In genomic region chr17:35889818-35890773, GRCh38 we compare ENCODE assay signal across 8 cellular contexts. TPM values are rescaled to one million over a fixed set of nuclear protein-coding genes. Genes with fewer than 3 reads are reported as not detected.
A peak's percentile ranks its signal among the peaks of the same experiment; 100 is the strongest.
DNase-seq lines count a peak whose midpoint lies in the region; ATAC-seq, FAIRE-seq and TF ChIP-seq lines count a peak whose summit lies in the region.

No MANE protein-coding gene starts in this region.

- no peak overlapping the region for H3K9ac ChIP-seq in keratinocyte (ENCODE audit: control insufficient read depth, extremely low read depth, insufficient read depth, low read length)

- no peaks in the 10 kb centered on the region for H3K36me3 ChIP-seq in ACC112 (ENCODE audit: insufficient read depth, low read length)
- no peaks in the 10 kb centered on the region for H3K36me3 ChIP-seq in HEK293 (ENCODE audit: control insufficient read depth in 2 of 2, insufficient read depth in 1 of 2, low read length in 2 of 2)
- H3K36me3 ChIP-seq in keratinocyte (ENCODE audit: control insufficient read depth in 2 of 2, extremely low read depth in 1 of 2, insufficient read depth in 2 of 2, low read length in 2 of 2) = no peaks in the 10 kb centered on the region
- no peaks in the 10 kb centered on the region for H3K36me3 ChIP-seq in vagina

- dilution Hi-C loops in keratinocyte (cut with MboI; ENCODE audit: extremely low pct_ligation_motif_present, low sequenced_read_pairs) = no loop called here

- H3K9me1 ChIP-seq in keratinocyte (ENCODE audit: control insufficient read depth, extremely low read depth, insufficient read depth, low read length) = no peaks in the 10 kb centered on the region

- peaks cover 4% of the 10 kb centered on the region for H3K9me3 Mint-ChIP-seq in activated T-helper 1 cell treated with anti-CD3 and anti-CD28 coated beads, Interleukin-12 subunit alpha, Interleukin-12 subunit beta, Interleukin-2, Interleukin-4 antibody, amounts not matched to agents 30 ng/mL and 10 ng/mL and 1 ng/mL, durations not matched to agents 14 hours and 24 hours and 36 hours

- H3K27ac ChIP-seq in ACC112 (ENCODE audit: low read depth, low read length) = peak overlapping the region; percentile 67
- H3K27ac ChIP-seq in HEK293 (ENCODE audit: extremely low read depth, low read depth, low read length) = peak overlapping the region; percentile 46; the same call in 1 of the 2 replicates
- no peak overlapping the region for H3K27ac ChIP-seq in keratinocyte (ENCODE audit: control insufficient read depth, insufficient read depth, low read length)
- no peak overlapping the region for H3K27ac ChIP-seq in vagina

- DNase-seq in activated T-helper 1 cell treated with anti-CD3 and anti-CD28 coated beads, Interleukin-12 subunit alpha, Interleukin-12 subunit beta, Interleukin-2, Interleukin-4 antibody, amounts not matched to agents 30 ng/mL and 10 ng/mL and 1 ng/mL, durations not matched to agents 14 hours and 24 hours and 36 hours (ENCODE audit: low spot score) = no peak
- no peak for DNase-seq in keratinocyte (ENCODE audit: low read depth, low spot score)
- DNase-seq in vagina (ENCODE audit: extremely low spot score in 2 of 2) = no peak
- DNase-seq in effector CD8-positive, alpha-beta T cell (lab: John Stamatoyannopoulos, UW) = no peak
- DNase-seq in SHP77 treated with DMSO at 0.1 percent for 48 hours (lab: John Stamatoyannopoulos, UW) = no peak

- peak overlapping the region; percentile 94 for H3K27ac Mint-ChIP-seq in activated T-helper 1 cell treated with anti-CD3 and anti-CD28 coated beads, Interleukin-12 subunit alpha, Interleukin-12 subunit beta, Interleukin-2, Interleukin-4 antibody, amounts not matched to agents 30 ng/mL and 10 ng/mL and 1 ng/mL, durations not matched to agents 14 hours and 24 hours and 36 hours

- H3K4me3 ChIP-seq in ACC112 (ENCODE audit: low read depth, low read length) = peak overlapping the region; percentile 23; the same call in 1 of the 2 replicates
- no peak overlapping the region for H3K4me3 ChIP-seq in HEK293 (ENCODE audit: low read depth, low read length)
- no peak overlapping the region for H3K4me3 ChIP-seq in keratinocyte (ENCODE audit: control insufficient read depth in 2 of 3, extremely low read depth in 1 of 3, insufficient read depth in 2 of 3, low read depth in 1 of 3, low read length in 3 of 3)
- no peak overlapping the region for H3K4me3 ChIP-seq in vagina

- no peaks in the 10 kb centered on the region for H3K27me3 Mint-ChIP-seq in activated T-helper 1 cell treated with anti-CD3 and anti-CD28 coated beads, Interleukin-12 subunit alpha, Interleukin-12 subunit beta, Interleukin-2, Interleukin-4 antibody, amounts not matched to agents 30 ng/mL and 10 ng/mL and 1 ng/mL, durations not matched to agents 14 hours and 24 hours and 36 hours (ENCODE audit: insufficient read depth)

- POLR2A ChIA-PET in HEK293 (lab: Yijun Ruan, JAX) = interaction anchor here (1.1 kb wide), 1 partner anchor 81 kb away, joined by 3 read pairs; the partner anchor contains the start of gene TAF15

- no peak for TF ChIP-seq POLR2A in vagina (IDR thresholded peaks at IDR 0.05)

- H3K79me2 ChIP-seq in ACC112 (ENCODE audit: control insufficient read depth, insufficient read depth, low read length, unreplicated experiment) (no peaks in the 10 kb centered on the region), keratinocyte (ENCODE audit: control insufficient read depth, insufficient read depth, low read length) (no peaks in the 10 kb centered on the region)

- no peak for ATAC-seq in GM19395 (IDR thresholded peaks at IDR 0.05; ENCODE audit: unreplicated experiment)

- CTCF ChIA-PET in HEK293 (lab: Yijun Ruan, JAX) = interaction anchor here (0.9 to 1.4 kb wide), 4 partner anchors 14 to 260 kb away, joined by 3 to 4 read pairs (median 3); no protein-coding TSS in a partner anchor

- peak overlapping the region; percentile 70 for H2AFZ ChIP-seq in ACC112 (ENCODE audit: low read length, unreplicated experiment)
- H2AFZ ChIP-seq in keratinocyte (ENCODE audit: control insufficient read depth, low read length) = peak overlapping the region; percentile 17

- H3K4me2 ChIP-seq in keratinocyte (ENCODE audit: control insufficient read depth, extremely low read depth, insufficient read depth, low read depth, low read length) = peak overlapping the region; percentile 6

- TF ChIP-seq CTCF in HEK293 (tag by site-specific recombination; IDR thresholded peaks at IDR 0.05) = no peak
- TF ChIP-seq CTCF in keratinocyte (optimal IDR thresholded peaks at IDR 0.05 in 1 of 3, IDR thresholded peaks at IDR 0.05 in 1 of 3, conservative IDR thresholded peaks at IDR 0.05 in 1 of 3; ENCODE audit: extremely low read depth in 1 of 3, insufficient read depth in 2 of 3, low read length in 3 of 3) = no peak
- no peak for TF ChIP-seq CTCF in vagina (IDR thresholded peaks at IDR 0.05)

- peaks cover 25% of the 10 kb centered on the region for H3K4me1 ChIP-seq in ACC112 (ENCODE audit: control insufficient read depth, insufficient read depth, low read length, unreplicated experiment)
- H3K4me1 ChIP-seq in HEK293 (ENCODE audit: control insufficient read depth, insufficient read depth, low read length) = peaks cover 13% of the 10 kb centered on the region
- H3K4me1 ChIP-seq in keratinocyte (ENCODE audit: control insufficient read depth, extremely low read depth, insufficient read depth, low read length) = peaks cover 7% of the 10 kb centered on the region
- H3K4me1 ChIP-seq in vagina = no peaks in the 10 kb centered on the region

- FAIRE-seq in keratinocyte (lab: Jason Lieb, UNC) = no peak

- intact Hi-C loops in activated T-helper 1 cell treated with anti-CD3 and anti-CD28 coated beads, Interleukin-12 subunit alpha, Interleukin-12 subunit beta, Interleukin-2, Interleukin-4 antibody, amounts not matched to agents 30 ng/mL and 10 ng/mL and 1 ng/mL, durations not matched to agents 14 hours and 24 hours and 36 hours (cut with micrococcal nuclease) = loop anchor here (1.0 to 10.0 kb wide), 7 partner anchors 8 to 1955 kb away; partner anchors contain the start of genes CCL5 and RDM1
- intact Hi-C loops in vagina (cut with DNase I) = no loop called here

- H4K20me1 ChIP-seq in keratinocyte (ENCODE audit: control insufficient read depth, extremely low read depth, insufficient read depth, low read length) = no peaks in the 10 kb centered on the region

- H3K9me3 ChIP-seq in HEK293 (ENCODE audit: control insufficient read depth, insufficient read depth, low read depth, low read length) (no peaks in the 10 kb centered on the region), keratinocyte (ENCODE audit: control insufficient read depth, low read depth, low read length) (no peaks in the 10 kb centered on the region), vagina (no peaks in the 10 kb centered on the region)

- peaks cover 56% of the 10 kb centered on the region for H3K4me1 Mint-ChIP-seq in activated T-helper 1 cell treated with anti-CD3 and anti-CD28 coated beads, Interleukin-12 subunit alpha, Interleukin-12 subunit beta, Interleukin-2, Interleukin-4 antibody, amounts not matched to agents 30 ng/mL and 10 ng/mL and 1 ng/mL, durations not matched to agents 14 hours and 24 hours and 36 hours (ENCODE audit: low read depth)

- peaks cover 3% of the 10 kb centered on the region for H3K36me3 Mint-ChIP-seq in activated T-helper 1 cell treated with anti-CD3 and anti-CD28 coated beads, Interleukin-12 subunit alpha, Interleukin-12 subunit beta, Interleukin-2, Interleukin-4 antibody, amounts not matched to agents 30 ng/mL and 10 ng/mL and 1 ng/mL, durations not matched to agents 14 hours and 24 hours and 36 hours (ENCODE audit: low read depth)

- no peaks in the 10 kb centered on the region for H3K27me3 ChIP-seq in ACC112 (ENCODE audit: insufficient read depth, low read length)
- no peaks in the 10 kb centered on the region for H3K27me3 ChIP-seq in keratinocyte (ENCODE audit: control insufficient read depth, extremely low read depth, insufficient read depth, low read length)
- no peaks in the 10 kb centered on the region for H3K27me3 ChIP-seq in vagina

- H3K4me3 Mint-ChIP-seq in activated T-helper 1 cell treated with anti-CD3 and anti-CD28 coated beads, Interleukin-12 subunit alpha, Interleukin-12 subunit beta, Interleukin-2, Interleukin-4 antibody, amounts not matched to agents 30 ng/mL and 10 ng/mL and 1 ng/mL, durations not matched to agents 14 hours and 24 hours and 36 hours = peak overlapping the region; percentile 66

RNA-seq across cellular contexts. Expression of gene CCL5, which starts 9.9 kb away (rescaled TPM):
- total RNA-seq in activated T-helper 1 cell treated with anti-CD3 and anti-CD28 coated beads, Interleukin-12 subunit alpha, Interleukin-12 subunit beta, Interleukin-2, Interleukin-4 antibody, amounts not matched to agents 30 ng/mL and 10 ng/mL and 1 ng/mL, durations not matched to agents 14 hours and 24 hours and 36 hours = 25.4 and 30.2 TPM in 2 replicates
- polyA plus RNA-seq in keratinocyte = 0.37 to 0.46 TPM (median 0.46 TPM) in 3 replicates
- not detected for polyA plus RNA-seq in keratinocyte (2011; ENCODE audit: low read depth)
- 1.0 and 2.0 TPM in 2 replicates for polyA plus RNA-seq in keratinocyte (2011; cell fraction: cytosol; rRNA removed)
- 0.31 and 0.75 TPM in 2 replicates for polyA plus RNA-seq in keratinocyte (2011; cell fraction: nucleus; rRNA removed)
- 0.23 and 0.35 TPM in 2 replicates for polyA plus RNA-seq in keratinocyte (2012; ENCODE audit: low replicate concordance)
- polyA minus RNA-seq in keratinocyte = 0.64 TPM in 1 of 3 replicates, not detected in the others
- not detected for polyA minus RNA-seq in keratinocyte (2011; cell fraction: cytosol; rRNA and poly(A)+ RNA removed)
- polyA minus RNA-seq in keratinocyte (2011; cell fraction: nucleus; rRNA and poly(A)+ RNA removed) = 0.32 TPM in 1 of 2 replicates, not detected in the other
- 4.9 TPM for total RNA-seq in vagina

RNA-seq across cellular contexts. Expression of gene HEATR9, which starts 21.4 kb away (rescaled TPM):
- total RNA-seq in activated T-helper 1 cell treated with anti-CD3 and anti-CD28 coated beads, Interleukin-12 subunit alpha, Interleukin-12 subunit beta, Interleukin-2, Interleukin-4 antibody, amounts not matched to agents 30 ng/mL and 10 ng/mL and 1 ng/mL, durations not matched to agents 14 hours and 24 hours and 36 hours = 0.13 TPM in 1 of 2 replicates, not detected in the other
- polyA plus RNA-seq in keratinocyte = not detected in 3 replicates
- polyA plus RNA-seq in keratinocyte (2011; ENCODE audit: low read depth) = not detected
- not detected in 2 replicates for polyA plus RNA-seq in keratinocyte (2011; cell fraction: cytosol; rRNA removed)
- polyA plus RNA-seq in keratinocyte (2011; cell fraction: nucleus; rRNA removed) = not detected in 2 replicates
- polyA plus RNA-seq in keratinocyte (2012; ENCODE audit: low replicate concordance) = not detected in 2 replicates
- not detected in 3 replicates for polyA minus RNA-seq in keratinocyte
- polyA minus RNA-seq in keratinocyte (2011; cell fraction: cytosol; rRNA and poly(A)+ RNA removed) = not detected
- polyA minus RNA-seq in keratinocyte (2011; cell fraction: nucleus; rRNA and poly(A)+ RNA removed) = not detected in 2 replicates
- not detected for total RNA-seq in vagina

RNA-seq across cellular contexts. Expression of gene RDM1, which starts 40.5 kb away (rescaled TPM):
- 1.7 and 2.3 TPM in 2 replicates for total RNA-seq in activated T-helper 1 cell treated with anti-CD3 and anti-CD28 coated beads, Interleukin-12 subunit alpha, Interleukin-12 subunit beta, Interleukin-2, Interleukin-4 antibody, amounts not matched to agents 30 ng/mL and 10 ng/mL and 1 ng/mL, durations not matched to agents 14 hours and 24 hours and 36 hours
- 0.40 to 1.1 TPM (median 0.87 TPM) in 3 replicates for polyA plus RNA-seq in keratinocyte
- not detected for polyA plus RNA-seq in keratinocyte (2011; ENCODE audit: low read depth)
- polyA plus RNA-seq in keratinocyte (2011; cell fraction: cytosol; rRNA removed) = 0.39 and 0.45 TPM in 2 replicates
- polyA plus RNA-seq in keratinocyte (2011; cell fraction: nucleus; rRNA removed) = 0.18 and 0.21 TPM in 2 replicates
- 0.47 and 1.2 TPM in 2 replicates for polyA plus RNA-seq in keratinocyte (2012; ENCODE audit: low replicate concordance)
- polyA minus RNA-seq in keratinocyte = 0.36 to 0.76 TPM in 2 of 3 replicates, not detected in the other
- not detected for polyA minus RNA-seq in keratinocyte (2011; cell fraction: cytosol; rRNA and poly(A)+ RNA removed)
- polyA minus RNA-seq in keratinocyte (2011; cell fraction: nucleus; rRNA and poly(A)+ RNA removed) = not detected in 2 replicates
- total RNA-seq in vagina = 0.49 TPM

RNA-seq across cellular contexts. Expression of gene LYZL6, which starts 53.4 kb away (rescaled TPM):
- total RNA-seq in activated T-helper 1 cell treated with anti-CD3 and anti-CD28 coated beads, Interleukin-12 subunit alpha, Interleukin-12 subunit beta, Interleukin-2, Interleukin-4 antibody, amounts not matched to agents 30 ng/mL and 10 ng/mL and 1 ng/mL, durations not matched to agents 14 hours and 24 hours and 36 hours = not detected in 2 replicates
- polyA plus RNA-seq in keratinocyte = not detected in 3 replicates
- not detected for polyA plus RNA-seq in keratinocyte (2011; ENCODE audit: low read depth)
- not detected in 2 replicates for polyA plus RNA-seq in keratinocyte (2011; cell fraction: cytosol; rRNA removed)
- polyA plus RNA-seq in keratinocyte (2011; cell fraction: nucleus; rRNA removed) = not detected in 2 replicates
- polyA plus RNA-seq in keratinocyte (2012; ENCODE audit: low replicate concordance) = not detected in 2 replicates
- polyA minus RNA-seq in keratinocyte = not detected in 3 replicates
- polyA minus RNA-seq in keratinocyte (2011; cell fraction: cytosol; rRNA and poly(A)+ RNA removed) = not detected
- polyA minus RNA-seq in keratinocyte (2011; cell fraction: nucleus; rRNA and poly(A)+ RNA removed) = not detected in 2 replicates
- total RNA-seq in vagina = not detected

Comparison
In these comparisons a context has a peak if more than half of its experiments do, and no peak if none do; other contexts are left out.
1. H3K27ac ChIP-seq: peak in ACC112 (single experiment) and HEK293 (single experiment); none in keratinocyte (single experiment) and vagina (single experiment).